In the genomic region with DNA sequence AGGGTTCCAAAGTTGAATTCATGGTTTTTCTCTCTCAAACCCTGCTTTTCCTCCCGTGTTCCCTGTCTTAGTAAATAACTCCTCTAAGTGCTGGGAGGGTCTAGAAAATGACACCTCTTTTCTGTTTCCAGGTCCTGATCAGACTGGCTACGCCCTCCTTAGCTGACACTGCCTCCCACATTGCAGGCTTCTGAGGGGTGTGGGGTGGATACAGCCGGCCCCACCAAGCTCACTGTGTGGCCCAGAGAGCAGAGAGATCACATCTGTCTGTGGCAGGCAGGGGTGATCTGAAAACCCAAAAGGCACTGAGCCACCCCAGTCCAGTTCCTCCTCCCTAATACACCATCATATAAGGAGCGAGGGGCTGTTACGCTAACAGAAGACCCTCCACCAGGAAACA, we compare ENCODE assay signal across 17 cellular contexts.
DNase-seq lines count a peak whose midpoint lies in the region; ATAC-seq and TF ChIP-seq lines count a peak whose summit lies in the region.
"Had no signal": no experiment of that assay in that cellular context is flagged by ENCODE, and none has a peak within 500 bp of the region (broad histone marks: within the 10 kb centered on the region; RNA-seq: fewer than 3 reads in every experiment).

No MANE protein-coding gene starts in this region.

- no peak overlapping the region for H2BK15ac ChIP-seq in mesenchymal stem cell (ENCODE audit: low read depth, poor library complexity, severe bottlenecking)
- peak overlapping the region; percentile 25 for H2BK15ac ChIP-seq in neuronal stem cell (ENCODE audit: low read length)

- peaks cover 15% of the 10 kb centered on the region for H3K27me3 Mint-ChIP-seq in stimulated activated naive CD8-positive, alpha-beta T cell treated with anti-CD3 and anti-CD28 coated beads, Interleukin-15, amount 100 ng/mL, for 72 hours
- H3K27me3 Mint-ChIP-seq in type B pancreatic cell: no peaks in the 10 kb centered on the region
- peaks cover 5% of the 10 kb centered on the region for H3K27me3 Mint-ChIP-seq in T-helper 2 cell treated with Interferon-gamma antibody and Interleukin-4, amounts not matched to agents 5 μg/mL and 100 μg/mL, for 36 hours (ENCODE audit: low read depth)

- no peak overlapping the region for H3K4ac ChIP-seq in mesenchymal stem cell (ENCODE audit: low read depth in 1 of 2, low read length in 2 of 2)
- no peak overlapping the region for H3K4ac ChIP-seq in neuronal stem cell (ENCODE audit: low read length)

- no peaks in the 10 kb centered on the region for H3K9me3 Mint-ChIP-seq in stimulated activated naive CD8-positive, alpha-beta T cell treated with anti-CD3 and anti-CD28 coated beads, Interleukin-15, amount 100 ng/mL, for 72 hours
- no peaks in the 10 kb centered on the region for H3K9me3 Mint-ChIP-seq in type B pancreatic cell
- no peaks in the 10 kb centered on the region for H3K9me3 Mint-ChIP-seq in T-helper 2 cell treated with Interferon-gamma antibody and Interleukin-4, amounts not matched to agents 5 μg/mL and 100 μg/mL, for 36 hours

- H2AK5ac ChIP-seq in mesenchymal stem cell (ENCODE audit: low read length, severe bottlenecking): peak overlapping the region; percentile 50
- H2AK5ac ChIP-seq in neuronal stem cell (ENCODE audit: low read depth, low read length): no peak overlapping the region

- peak overlapping the region; percentile 28 for H4K8ac ChIP-seq in mesenchymal stem cell (ENCODE audit: low read length)
- no peak overlapping the region for H4K8ac ChIP-seq in neuronal stem cell (ENCODE audit: low read depth, low read length)

- WGBS in mesenchymal stem cell: 100% methylated on average over 3 of the region's 5 CpGs
- no CpG with 5 or more reads among the region's 5 CpGs for WGBS in neuronal stem cell (ENCODE audit: extremely low coverage in 2 of 2, insufficient read length in 2 of 2, insufficient replicate concordance in 1 of 2), 2 donors

- H3K4me1 Mint-ChIP-seq in stimulated activated naive CD8-positive, alpha-beta T cell treated with anti-CD3 and anti-CD28 coated beads, Interleukin-15, amount 100 ng/mL, for 72 hours: no peaks in the 10 kb centered on the region
- peaks cover 53% of the 10 kb centered on the region for H3K4me1 Mint-ChIP-seq in type B pancreatic cell (ENCODE audit: unreplicated experiment)
- H3K4me1 Mint-ChIP-seq in T-helper 2 cell treated with Interferon-gamma antibody and Interleukin-4, amounts not matched to agents 5 μg/mL and 100 μg/mL, for 36 hours (ENCODE audit: low read depth): no peaks in the 10 kb centered on the region
- H3K4me1 Mint-ChIP-seq: CD14-positive monocyte; CD4-positive, alpha-beta memory T cell had no signal

- H3K4me3 Mint-ChIP-seq in stimulated activated naive CD8-positive, alpha-beta T cell treated with anti-CD3 and anti-CD28 coated beads, Interleukin-15, amount 100 ng/mL, for 72 hours: no peak overlapping the region
- H3K4me3 Mint-ChIP-seq in type B pancreatic cell: no peak overlapping the region
- H3K4me3 Mint-ChIP-seq in T-helper 2 cell treated with Interferon-gamma antibody and Interleukin-4, amounts not matched to agents 5 μg/mL and 100 μg/mL, for 36 hours: no peak overlapping the region
- H3K4me3 Mint-ChIP-seq: CD14-positive monocyte; CD4-positive, alpha-beta memory T cell; H9 had no signal

- no peak overlapping the region for H3K9ac ChIP-seq in mesenchymal stem cell (ENCODE audit: low read length)
- no peak overlapping the region for H3K9ac ChIP-seq in neuronal stem cell (ENCODE audit: low read depth, low read length, poor library complexity)
- H3K9ac ChIP-seq: BLaER1 had no signal

- H3K4me3 ChIP-seq in mesenchymal stem cell (ENCODE audit: insufficient read depth in 1 of 2, low read depth in 1 of 2, low read length in 2 of 2): no peak overlapping the region
- H3K4me3 ChIP-seq in neuronal stem cell (ENCODE audit: low read length in 2 of 2): no peak overlapping the region
- H3K4me3 ChIP-seq: BLaER1 had no signal

- H3K36me3 ChIP-seq in mesenchymal stem cell (ENCODE audit: control insufficient read depth in 1 of 2, insufficient read depth in 2 of 2, low read depth in 1 of 2, low read length in 2 of 2): no peaks in the 10 kb centered on the region
- H3K36me3 ChIP-seq in neuronal stem cell (replicated peaks in 1 of 2; ENCODE audit: control insufficient read depth in 2 of 2, insufficient read depth in 2 of 2, low read length in 2 of 2): no peaks in the 10 kb centered on the region
- H3K36me3 ChIP-seq: BLaER1 had no signal

- H3K27ac Mint-ChIP-seq in stimulated activated naive CD8-positive, alpha-beta T cell treated with anti-CD3 and anti-CD28 coated beads, Interleukin-15, amount 100 ng/mL, for 72 hours: no peak overlapping the region
- H3K27ac Mint-ChIP-seq in type B pancreatic cell: peak overlapping the region; percentile 3
- no peak overlapping the region for H3K27ac Mint-ChIP-seq in T-helper 2 cell treated with Interferon-gamma antibody and Interleukin-4, amounts not matched to agents 5 μg/mL and 100 μg/mL, for 36 hours
- H3K27ac Mint-ChIP-seq: CD14-positive monocyte, H9 had no signal

- DNase-seq in stimulated activated naive CD8-positive, alpha-beta T cell treated with anti-CD3 and anti-CD28 coated beads, Interleukin-15, amount 100 ng/mL, for 72 hours: no peak
- no peak for DNase-seq in stimulated activated naive CD8-positive, alpha-beta T cell treated with anti-CD3 and anti-CD28 coated beads, Interleukin-15, Interleukin-2, amounts not matched to agents 100 U/mL and 50 U/mL, for 24 hours
- DNase-seq in mesenchymal stem cell (no peak), neuronal stem cell (ENCODE audit: low spot score) (no peak), type B pancreatic cell (ENCODE audit: extremely low spot score, unreplicated experiment) (no peak), GF-D8 (lab: John Stamatoyannopoulos, UW) (no peak)
- DNase-seq in activated CD4-positive, alpha-beta T cell treated with anti-CD3 and anti-CD28 coated beads for 4 hours: no peak
- DNase-seq in T-helper 2 cell treated with Interferon-gamma antibody and Interleukin-4, amounts not matched to agents 5 μg/mL and 100 μg/mL, for 36 hours (ENCODE audit: low spot score): no peak
- DNase-seq: CD4-positive, alpha-beta memory T cell; DMS153; DMS79; GDM1; GOT3; H9 had no signal

- H3K9me3 ChIP-seq in mesenchymal stem cell (ENCODE audit: control insufficient read depth, low read length) (no peaks in the 10 kb centered on the region), neuronal stem cell (replicated peaks in 1 of 2; ENCODE audit: control insufficient read depth in 2 of 2, insufficient read depth in 1 of 2, low read depth in 1 of 2, low read length in 2 of 2) (no peaks in the 10 kb centered on the region)
- H3K9me3 ChIP-seq: BLaER1 had no signal

- H3K23ac ChIP-seq in mesenchymal stem cell (ENCODE audit: low read length in 2 of 2): no peak overlapping the region
- H3K23ac ChIP-seq in neuronal stem cell (ENCODE audit: low read depth, low read length, poor library complexity): no peak overlapping the region

- no peak overlapping the region for H3K4me2 ChIP-seq in mesenchymal stem cell (ENCODE audit: low read length, poor library complexity, severe bottlenecking)
- no peak overlapping the region for H3K4me2 ChIP-seq in neuronal stem cell (ENCODE audit: insufficient read depth, low read length, poor library complexity, severe bottlenecking)
- H3K4me2 ChIP-seq: BLaER1 had no signal

- peak; percentile 18 for ATAC-seq in stimulated activated naive CD8-positive, alpha-beta T cell treated with anti-CD3 and anti-CD28 coated beads, Interleukin-15, amount 100 ng/mL, for 72 hours
- no peak for ATAC-seq in stimulated activated naive CD8-positive, alpha-beta T cell treated with anti-CD3 and anti-CD28 coated beads, Interleukin-15, Interleukin-2, amounts not matched to agents 100 U/mL and 50 U/mL, for 24 hours

- peaks cover 34% of the 10 kb centered on the region for H3K4me1 ChIP-seq in mesenchymal stem cell (ENCODE audit: control insufficient read depth, insufficient read depth, low read depth, low read length)
- H3K4me1 ChIP-seq in neuronal stem cell (ENCODE audit: control insufficient read depth in 2 of 2, insufficient read depth in 1 of 2, low read depth in 1 of 2, low read length in 2 of 2): peaks cover 5 to 7% of the 10 kb centered on the region in 2 donors

- H2BK5ac ChIP-seq in mesenchymal stem cell (ENCODE audit: low read depth, low read length, poor library complexity, severe bottlenecking) (no peak overlapping the region), neuronal stem cell (ENCODE audit: low read length) (no peak overlapping the region)

- H3K27ac ChIP-seq in mesenchymal stem cell (ENCODE audit: low read length, poor library complexity, severe bottlenecking) (no peak overlapping the region), neuronal stem cell (replicated peaks; ENCODE audit: low read length) (no peak overlapping the region)
- H3K27ac ChIP-seq: 22Rv1, BLaER1 had no signal

- H2AFZ ChIP-seq in mesenchymal stem cell (ENCODE audit: low read depth, low read length): no peak overlapping the region
- no peak overlapping the region for H2AFZ ChIP-seq in neuronal stem cell (ENCODE audit: low read length)

- H2BK12ac ChIP-seq in mesenchymal stem cell (ENCODE audit: low read length in 2 of 2): no peak overlapping the region
- H2BK12ac ChIP-seq in neuronal stem cell (ENCODE audit: low read length): no peak overlapping the region

- H2BK120ac ChIP-seq in mesenchymal stem cell (ENCODE audit: low read depth, low read length) (no peak overlapping the region), neuronal stem cell (ENCODE audit: low read depth, low read length) (no peak overlapping the region)

- H4K91ac ChIP-seq in mesenchymal stem cell (ENCODE audit: low read length) (no peak overlapping the region), neuronal stem cell (ENCODE audit: low read depth, low read length, poor library complexity) (no peak overlapping the region)

- H3K36me3 Mint-ChIP-seq in type B pancreatic cell: no peaks in the 10 kb centered on the region
- H3K36me3 Mint-ChIP-seq in T-helper 2 cell treated with Interferon-gamma antibody and Interleukin-4, amounts not matched to agents 5 μg/mL and 100 μg/mL, for 36 hours (ENCODE audit: low read depth): no peaks in the 10 kb centered on the region
- H3K36me3 Mint-ChIP-seq: CD14-positive monocyte; CD4-positive, alpha-beta memory T cell had no signal

- TF ChIP-seq CTCF in type B pancreatic cell (conservative IDR thresholded peaks at IDR 0.05): no peak

- H3K14ac ChIP-seq in mesenchymal stem cell (ENCODE audit: low read length in 2 of 2) (no peak overlapping the region), neuronal stem cell (ENCODE audit: low read length) (no peak overlapping the region)

- H3K18ac ChIP-seq in mesenchymal stem cell (ENCODE audit: low read depth in 1 of 2, low read length in 2 of 2) (peak overlapping the region in 1 of 2 experiments; percentile 18), neuronal stem cell (ENCODE audit: low read length) (no peak overlapping the region)

- H3K27me3 ChIP-seq in mesenchymal stem cell (ENCODE audit: control insufficient read depth in 1 of 2, insufficient read depth in 1 of 2, low read length in 2 of 2): peaks cover 0 to 39% of the 10 kb centered on the region in 2 experiments
- H3K27me3 ChIP-seq in neuronal stem cell (ENCODE audit: control insufficient read depth in 3 of 3, insufficient read depth in 3 of 3, low read depth in 1 of 3, low read length in 3 of 3): peaks cover 0 to 28% (median 0%) of the 10 kb centered on the region in 3 experiments

- no peaks in the 10 kb centered on the region for H3K79me1 ChIP-seq in mesenchymal stem cell (replicated peaks; ENCODE audit: low read length, poor library complexity, severe bottlenecking)
- no peaks in the 10 kb centered on the region for H3K79me1 ChIP-seq in neuronal stem cell (ENCODE audit: low read depth, low read length)
